Comparison of ENCODE assay signal across 13 cellular contexts in the genomic region with DNA sequence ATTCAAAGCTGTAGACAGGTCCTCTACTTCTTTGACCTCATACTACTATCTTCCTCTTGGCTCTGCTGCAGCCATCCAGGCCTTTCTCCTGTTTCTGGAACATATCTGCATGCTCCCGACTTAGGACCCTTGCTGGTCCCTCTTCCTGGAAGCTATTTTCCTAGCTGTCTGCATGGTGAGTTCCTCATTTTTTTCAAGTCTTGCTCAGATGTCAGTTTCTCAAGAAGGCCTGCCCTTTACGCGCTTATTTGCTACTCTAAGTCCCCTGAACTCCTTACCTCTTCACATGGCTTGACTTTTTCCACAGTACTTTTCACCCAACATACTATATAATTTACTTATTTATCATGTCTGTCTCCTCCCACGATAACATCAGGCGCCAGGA. TPM values are rescaled to one million over a fixed set of nuclear protein-coding genes. Genes with fewer than 3 reads are reported as not detected.
DNase-seq lines count a peak whose midpoint lies in the region; ATAC-seq, FAIRE-seq and TF ChIP-seq lines count a peak whose summit lies in the region.
"Had no signal": no experiment of that assay in that cellular context is flagged by ENCODE, and none has a peak within 500 bp of the region (broad histone marks: within the 10 kb centered on the region; RNA-seq: fewer than 3 reads in every experiment).

No MANE protein-coding gene starts in this region.

- WGBS in small intestine, 3 donors, result 87 to 93% (median 91%) methylated on average over 5 of the region's 5 CpGs

- H3K36me3 ChIP-seq in OCI-LY1 (ENCODE audit: insufficient read depth, low read length) (peaks cover 40% of the 10 kb centered on the region), small intestine (ENCODE audit: control insufficient read depth in 2 of 2, insufficient read depth in 2 of 2, low read length in 2 of 2) (peaks cover under 1 to 7% of the 10 kb centered on the region in 2 donors)

- H3K9me3 ChIP-seq in OCI-LY1 (ENCODE audit: low read length) (peaks cover 3% of the 10 kb centered on the region; the same call in 1 of the 2 replicates), small intestine (ENCODE audit: control insufficient read depth, low read depth) (no peaks in the 10 kb centered on the region)
- H3K9me3 ChIP-seq: BE2C, Peyer's patch, SJCRH30 had no signal

- no peak for DNase-seq in CD14-positive monocyte (ENCODE audit: low spot score)
- peak; percentile 39 for DNase-seq in GF-D8 (lab: John Stamatoyannopoulos, UW)
- DNase-seq in effector memory CD8-positive, alpha-beta T cell, result no peak
- no peak for DNase-seq in posterior cingulate gyrus
- DNase-seq in activated effector memory CD4-positive, alpha-beta T cell treated with anti-CD3 and anti-CD28 coated beads, Interleukin-2, amount 50 U/mL, for 16 hours, result no peak
- no peak for DNase-seq in small intestine
- DNase-seq: BE2C, NCI-H1105, NCI-H187 treated with DMSO at 0.1 percent for 48 hours, NCI-H774, Peyer's patch, SJCRH30 had no signal

- peaks cover 41% of the 10 kb centered on the region for H3K79me2 ChIP-seq in OCI-LY1 (ENCODE audit: insufficient read depth, low read length)

- H3F3A ChIP-seq in OCI-LY1 (ENCODE audit: insufficient read depth, low read length), result no peaks in the 10 kb centered on the region

- H3K9me2 ChIP-seq in OCI-LY1 (ENCODE audit: low read depth, low read length), result no peaks in the 10 kb centered on the region

- peaks cover 64% of the 10 kb centered on the region for H3K4me1 Mint-ChIP-seq in CD14-positive monocyte
- H3K4me1 Mint-ChIP-seq in effector memory CD8-positive, alpha-beta T cell (ENCODE audit: low read depth in 2 of 2), result peaks cover 29 to 46% of the 10 kb centered on the region in 2 donors

- H3K4me1 ChIP-seq in OCI-LY1 (ENCODE audit: insufficient read depth, low read length, severe bottlenecking) (peaks cover 27% of the 10 kb centered on the region), small intestine (ENCODE audit: control insufficient read depth in 2 of 2, insufficient read depth in 1 of 2, low read depth in 1 of 2, low read length in 1 of 2) (peaks cover 0 to 4% of the 10 kb centered on the region in 2 donors)
- H3K4me1 ChIP-seq: Peyer's patch, SJCRH30 had no signal

- H3K9me3 Mint-ChIP-seq in CD14-positive monocyte, result peaks cover 0 to 7% (median 0%) of the 10 kb centered on the region in 7 donors
- H3K9me3 Mint-ChIP-seq in effector memory CD8-positive, alpha-beta T cell, result no peaks in the 10 kb centered on the region

- TF ChIP-seq CTCF in CD14-positive monocyte (IDR thresholded peaks at IDR 0.05) (no peak), OCI-LY1 (IDR thresholded peaks at IDR 0.05; ENCODE audit: low read length) (no peak)

- H3K4me3 Mint-ChIP-seq in CD14-positive monocyte, result peak overlapping the region in 1 of 2 donors; percentile 7
- no peak overlapping the region for H3K4me3 Mint-ChIP-seq in effector memory CD8-positive, alpha-beta T cell

- peak overlapping the region; percentile 27; the same call in 1 of the 2 replicates for H3K4me2 ChIP-seq in OCI-LY1 (ENCODE audit: low read length)

- no peaks in the 10 kb centered on the region for H4K20me1 ChIP-seq in OCI-LY1 (ENCODE audit: insufficient read depth, low read length)

- peak overlapping the region; percentile 89 to 95 (median 94) for H3K27ac Mint-ChIP-seq in CD14-positive monocyte
- peak overlapping the region; percentile 56 to 87 for H3K27ac Mint-ChIP-seq in effector memory CD8-positive, alpha-beta T cell

- no peak overlapping the region; the same call in 1 of the 2 replicates for H3K9ac ChIP-seq in OCI-LY1 (ENCODE audit: low read length)

- H2AFZ ChIP-seq in OCI-LY1 (ENCODE audit: low read length), result no peak overlapping the region

- H3K4me3 ChIP-seq in OCI-LY1 (ENCODE audit: low read depth, low read length, poor library complexity, severe bottlenecking) (no peak overlapping the region), small intestine (ENCODE audit: low read depth in 1 of 2, low read length in 2 of 2) (no peak overlapping the region)
- H3K4me3 ChIP-seq: Peyer's patch, SJCRH30 had no signal

- H3K27ac ChIP-seq in OCI-LY1 (ENCODE audit: low read depth, low read length, poor library complexity, severe bottlenecking) (peak overlapping the region; percentile 68), small intestine (ENCODE audit: low read depth in 1 of 2, low read length in 1 of 2) (no peak overlapping the region)
- H3K27ac ChIP-seq: SJCRH30 had no signal

- FAIRE-seq in small intestine (lab: Jason Lieb, UNC), result no peak

- intact Hi-C loops in CD14-positive monocyte (cut with micrococcal nuclease), result no loop called here
- intact Hi-C loops in posterior cingulate gyrus (cut with DNase I), result no loop called here

- H3K36me3 Mint-ChIP-seq in CD14-positive monocyte, result peaks cover 22 to 37% of the 10 kb centered on the region in 2 donors
- peaks cover 40% of the 10 kb centered on the region for H3K36me3 Mint-ChIP-seq in effector memory CD8-positive, alpha-beta T cell (ENCODE audit: insufficient read depth)

- no peaks in the 10 kb centered on the region for H3K27me3 Mint-ChIP-seq in CD14-positive monocyte (ENCODE audit: low read depth in 3 of 3)
- no peaks in the 10 kb centered on the region for H3K27me3 Mint-ChIP-seq in effector memory CD8-positive, alpha-beta T cell

- H3K27me3 ChIP-seq in OCI-LY1 (ENCODE audit: insufficient read depth, low read length), result no peaks in the 10 kb centered on the region
- no peaks in the 10 kb centered on the region for H3K27me3 ChIP-seq in small intestine (ENCODE audit: control insufficient read depth in 2 of 2, insufficient read depth in 2 of 2, low read length in 2 of 2)
- H3K27me3 ChIP-seq: BE2C, Peyer's patch, SJCRH30 had no signal

- ATAC-seq in effector memory CD8-positive, alpha-beta T cell (replicated peaks), result no peak

RNA-seq across cellular contexts. Expression of a gene that starts 31.4 kb away (rescaled TPM):
- polyA plus RNA-seq in CD14-positive monocyte (10 to 100 TPM; 22.3 to 27.6 TPM), small intestine (10 to 100 TPM in 1 of 3 donors, 1 to 10 TPM in 2; 8.7 to 29.1 (median 9.5) TPM)
